Comparison of ENCODE assay signal across 6 cellular contexts in genomic region chr3:180340395-180340794, GRCh38.
"Had no signal": no experiment of that assay in that cellular context is flagged by ENCODE, and none has a peak within 500 bp of the region (broad histone marks: within the 10 kb centered on the region; RNA-seq: fewer than 3 reads in every experiment).

No MANE protein-coding gene starts in this region.

- DNase-seq: GDM1, GF-D8 had no signal

- FAIRE-seq: G401.6, GM12891, GM12892, GM18507 had no signal
